In genomic region chr1:46530311-46530710, GRCh38 we compare ENCODE assay signal across 1 cellular context.
TF ChIP-seq lines count a peak whose summit lies in the region.

No MANE protein-coding gene starts in this region.

TF ChIP-seq in H1, 55 proteins besides CTCF, POLR2A, EP300 and RAD21:
- TF ChIP-seq YY1 (IDR thresholded peaks at IDR 0.05; ENCODE audit: low read depth, low read length) (no peak), NRF1 (IDR thresholded peaks at IDR 0.05; ENCODE audit: low read depth, low read length) (no peak), TCF12 (IDR thresholded peaks at IDR 0.05; ENCODE audit: low read depth, low read length) (no peak)
